In genomic region chr21:36113647-36114428, GRCh38 we compare ENCODE assay signal across 1 cellular context.
TF ChIP-seq lines count a peak whose summit lies in the region.

No MANE protein-coding gene starts in this region.

TF ChIP-seq in HepG2, 621 proteins besides CTCF, POLR2A, EP300 and RAD21 (continued from another document and continues in another):
- peak; percentile 34; the same call in 1 of the 2 replicates for TF ChIP-seq THAP9 (CRISPR knock-in tag; IDR thresholded peaks at IDR 0.05; ENCODE audit: borderline replicate concordance)
- TF ChIP-seq CSRNP1 (CRISPR knock-in tag; IDR thresholded peaks at IDR 0.05): no peak
- TF ChIP-seq MYC (CRISPR knock-in tag; IDR thresholded peaks at IDR 0.05; ENCODE audit: borderline replicate concordance): no peak
- no peak for TF ChIP-seq ZNF597 (CRISPR knock-in tag; IDR thresholded peaks at IDR 0.05)
- no peak for TF ChIP-seq AGO2 (optimal IDR thresholded peaks at IDR 0.05; ENCODE audit: low read depth, low read length)
- TF ChIP-seq ZNF496 (CRISPR knock-in tag; IDR thresholded peaks at IDR 0.05; ENCODE audit: insufficient replicate concordance): no peak
- no peak for TF ChIP-seq ZSCAN12 (CRISPR knock-in tag; IDR thresholded peaks at IDR 0.05)
- TF ChIP-seq FLYWCH1 (CRISPR knock-in tag; IDR thresholded peaks at IDR 0.05): no peak
- TF ChIP-seq ZNF577 (CRISPR knock-in tag; IDR thresholded peaks at IDR 0.05; ENCODE audit: borderline replicate concordance, low read depth): no peak
- TF ChIP-seq ATM (IDR thresholded peaks at IDR 0.05; ENCODE audit: borderline replicate concordance): no peak
- no peak for TF ChIP-seq HES4 (CRISPR knock-in tag; IDR thresholded peaks at IDR 0.05; ENCODE audit: borderline replicate concordance)
- 0 out of 2 replicates have a peak, but pooled peaks have one; percentile 30 for TF ChIP-seq POLR2G (IDR thresholded peaks at IDR 0.05; ENCODE audit: low read depth, low read length)
- no peak for TF ChIP-seq BATF2 (CRISPR knock-in tag; IDR thresholded peaks at IDR 0.05)
- 0 out of 2 replicates have a peak, but pooled peaks have one; percentile 13 for TF ChIP-seq SMAD3 (CRISPR knock-in tag; IDR thresholded peaks at IDR 0.05)
- peak; percentile 88 for TF ChIP-seq FOXP4 (CRISPR knock-in tag; IDR thresholded peaks at IDR 0.05)
- peak; percentile 63 for TF ChIP-seq ELF1 (CRISPR knock-in tag; IDR thresholded peaks at IDR 0.05)
- TF ChIP-seq HDAC2 (CRISPR knock-in tag; IDR thresholded peaks at IDR 0.05): no peak
- no peak for TF ChIP-seq U2AF1 (optimal IDR thresholded peaks at IDR 0.05; ENCODE audit: low read depth, low read length)
- TF ChIP-seq ZNF513 (CRISPR knock-in tag; conservative IDR thresholded peaks at IDR 0.05): no peak
- TF ChIP-seq ZNF740 (CRISPR knock-in tag; IDR thresholded peaks at IDR 0.05): 0 out of 2 replicates have a peak, but pooled peaks have one; percentile 23
- TF ChIP-seq MAX (IDR thresholded peaks at IDR 0.05): peak; percentile 58; the same call in 1 of the 2 replicates
- no peak for TF ChIP-seq ZNF205 (CRISPR knock-in tag; IDR thresholded peaks at IDR 0.05)
- TF ChIP-seq POLR2AphosphoS5 (IDR thresholded peaks at IDR 0.05; ENCODE audit: low read depth, low read length): peak; percentile 24; the same call in 1 of the 2 replicates
- no peak for TF ChIP-seq CREBL2 (CRISPR knock-in tag; IDR thresholded peaks at IDR 0.05; ENCODE audit: borderline replicate concordance)
- no peak for TF ChIP-seq THAP8 (CRISPR knock-in tag; IDR thresholded peaks at IDR 0.05; ENCODE audit: borderline replicate concordance)
- no peak for TF ChIP-seq MATR3 (CRISPR knock-in tag; IDR thresholded peaks at IDR 0.05)
- TF ChIP-seq THAP11 (CRISPR knock-in tag; IDR thresholded peaks at IDR 0.05): 0 out of 2 replicates have a peak, but pooled peaks have one; percentile 29
- no peak for TF ChIP-seq ZBTB40 (IDR thresholded peaks at IDR 0.05)
- no peak for TF ChIP-seq ZBTB40 (CRISPR knock-in tag; IDR thresholded peaks at IDR 0.05)
- 0 out of 2 replicates have a peak, but pooled peaks have one; percentile 35 for TF ChIP-seq ZHX1 (CRISPR knock-in tag; IDR thresholded peaks at IDR 0.05; ENCODE audit: low read depth)
- TF ChIP-seq YY1 (IDR thresholded peaks at IDR 0.05; ENCODE audit: insufficient read depth, insufficient replicate concordance, low read depth, low read length): peak; percentile 83
